In genomic region chr2:237617305-237617982, GRCh38 we compare ENCODE assay signal across 13 cellular contexts. TPM values are rescaled to one million over a fixed set of nuclear protein-coding genes. Genes with fewer than 3 reads are reported as not detected.
DNase-seq lines count a peak whose midpoint lies in the region; ATAC-seq, FAIRE-seq and TF ChIP-seq lines count a peak whose summit lies in the region.
"Had no signal": no experiment of that assay in that cellular context is flagged by ENCODE, and none has a peak within 500 bp of the region (broad histone marks: within the 10 kb centered on the region; RNA-seq: fewer than 3 reads in every experiment).

No MANE protein-coding gene starts in this region.

- H2AFZ ChIP-seq in SK-N-SH (ENCODE audit: low read depth), result peak overlapping the region; percentile 25

- H3K27me3 Mint-ChIP-seq in activated B cell treated with CpG ODN at 0.5 μM for 24 hours, result peaks cover 13% of the 10 kb centered on the region

- TF ChIP-seq POLR2A in right lobe of liver (IDR thresholded peaks at IDR 0.05), result no peak

- no peaks in the 10 kb centered on the region for H4K20me1 ChIP-seq in SK-N-SH (ENCODE audit: insufficient read depth)

- H3K9me2 ChIP-seq in SK-N-SH, result no peaks in the 10 kb centered on the region

- POLR2A ChIA-PET in SK-N-SH (lab: Yijun Ruan, JAX) (no interaction called here), activated B cell treated with CpG ODN at 0.5 μM for 24 hours (lab: Charles Lee) (no interaction called here)

- peaks cover 20% of the 10 kb centered on the region for H3K4me1 Mint-ChIP-seq in activated B cell treated with CpG ODN at 0.5 μM for 24 hours

- TF ChIP-seq CTCF in SK-N-SH (IDR thresholded peaks at IDR 0.05), result no peak
- no peak for TF ChIP-seq CTCF in activated B cell treated with CpG ODN at 0.5 μM for 24 hours (IDR thresholded peaks at IDR 0.05)
- TF ChIP-seq CTCF in lower lobe of right lung (IDR thresholded peaks at IDR 0.05), result no peak
- TF ChIP-seq CTCF in right lobe of liver (IDR thresholded peaks at IDR 0.05), result no peak
- TF ChIP-seq CTCF in foreskin fibroblast (IDR thresholded peaks at IDR 0.05; ENCODE audit: low read depth, low read length), result no peak
- no peak for TF ChIP-seq CTCF in pancreas (IDR thresholded peaks at IDR 0.05)

- 60% methylated on average over 10 of the region's 10 CpGs for WGBS in SK-N-SH (ENCODE audit: low lambda C conversion rate)
- 44% methylated on average over 9 of the region's 10 CpGs for WGBS in right lobe of liver (ENCODE audit: insufficient coverage, low coverage, low lambda C conversion rate, missing lambda C conversion rate)
- 66 to 76% methylated on average over 10 of the region's 10 CpGs for WGBS in pancreas, 2 donors

- ATAC-seq in SK-N-SH treated with all-trans-retinoic acid at 6 μM for 48 hours, result no peak
- no peak for ATAC-seq in activated B cell treated with CpG ODN at 0.5 μM for 24 hours (ENCODE audit: low read depth)
- ATAC-seq in lower lobe of right lung, result no peak
- ATAC-seq in right lobe of liver, result no peak
- ATAC-seq in pancreas, result no peak
- ATAC-seq: A549 had no signal

- no peak; a peak in 1 of 4 replicates for TF ChIP-seq EP300 in SK-N-SH (IDR thresholded peaks at IDR 0.05; ENCODE audit: borderline replicate concordance in 1 of 2, low read depth in 1 of 2, low read length in 1 of 2)

- peaks cover 40% of the 10 kb centered on the region for H3F3A ChIP-seq in SK-N-SH (replicated peaks; ENCODE audit: insufficient read depth)

- H3K27me3 ChIP-seq in SK-N-SH (ENCODE audit: insufficient read depth) (no peaks in the 10 kb centered on the region), lower lobe of right lung (ENCODE audit: low read depth) (no peaks in the 10 kb centered on the region), right lobe of liver (no peaks in the 10 kb centered on the region), pancreas (no peaks in the 10 kb centered on the region)

- H3K36me3 Mint-ChIP-seq in activated B cell treated with CpG ODN at 0.5 μM for 24 hours (ENCODE audit: low read depth), result no peaks in the 10 kb centered on the region

- intact Hi-C loops in activated B cell treated with CpG ODN at 0.5 μM for 24 hours (cut with micrococcal nuclease) (no loop called here), lower lobe of right lung (cut with DNase I) (no loop called here), right lobe of liver (cut with DNase I) (no loop called here), pancreas (cut with DNase I) (no loop called here)

- no peaks in the 10 kb centered on the region for H3K79me2 ChIP-seq in SK-N-SH (ENCODE audit: insufficient read depth)

- H3K4me3 Mint-ChIP-seq in activated B cell treated with CpG ODN at 0.5 μM for 24 hours, result peak overlapping the region; percentile 56
- H3K4me3 Mint-ChIP-seq: nephron progenitor cell had no signal

- no peak for TF ChIP-seq RAD21 in SK-N-SH (IDR thresholded peaks at IDR 0.05; ENCODE audit: low read length)

- peak overlapping the region; percentile 59 for H3K4me2 ChIP-seq in SK-N-SH
- H3K4me2 ChIP-seq: A549 had no signal

- H3K4me1 ChIP-seq in SK-N-SH (ENCODE audit: control insufficient read depth in 1 of 2, insufficient read depth in 2 of 2, low read depth in 1 of 2, low read length in 1 of 2) (peaks cover 20 to 41% of the 10 kb centered on the region in 2 experiments), lower lobe of right lung (peaks cover 53% of the 10 kb centered on the region), right lobe of liver (no peaks in the 10 kb centered on the region), pancreas (no peaks in the 10 kb centered on the region)

- peak overlapping the region; percentile 63; the same call in 1 of the 2 replicates for H3K9ac ChIP-seq in SK-N-SH

- FAIRE-seq in pancreas (lab: Jason Lieb, UNC), result no peak
- FAIRE-seq: A549, colon had no signal

- DNase-seq in SK-N-SH, result no peak
- no peak for DNase-seq in activated B cell treated with CpG ODN at 0.5 μM for 24 hours
- no peak for DNase-seq in lower lobe of right lung
- DNase-seq in right lobe of liver, result no peak
- no peak for DNase-seq in foreskin fibroblast
- no peak for DNase-seq in pancreas
- DNase-seq: GF-D8, NCI-H2081 treated with DMSO at 0.1 percent for 48 hours, nephron progenitor cell had no signal

- H3K4me3 ChIP-seq in SK-N-SH (ENCODE audit: low read depth in 2 of 2, low read length in 1 of 2) (no peak overlapping the region), lower lobe of right lung (no peak overlapping the region), right lobe of liver (no peak overlapping the region), foreskin fibroblast (ENCODE audit: low read depth in 1 of 2, low read length in 2 of 2) (peak overlapping the region in 1 of 2 donors; percentile 10), pancreas (no peak overlapping the region)
- H3K4me3 ChIP-seq: A549 had no signal

- H3K27ac ChIP-seq in SK-N-SH (ENCODE audit: low read depth in 2 of 2, low read length in 1 of 2) (peak overlapping the region; percentile 84 to 96), lower lobe of right lung (peak overlapping the region; percentile 81), temporal lobe (ENCODE audit: low read depth, low read length) (peak overlapping the region; percentile 77), right lobe of liver (no peak overlapping the region), pancreas (no peak overlapping the region)
- H3K27ac ChIP-seq: A549 had no signal

- CTCF ChIA-PET in SK-N-SH (lab: Yijun Ruan, JAX), result no interaction called here
- CTCF ChIA-PET in activated B cell treated with CpG ODN at 0.5 μM for 24 hours (lab: Charles Lee), result no interaction called here

- H3K9me3 ChIP-seq in SK-N-SH (no peaks in the 10 kb centered on the region), lower lobe of right lung (no peaks in the 10 kb centered on the region), right lobe of liver (no peaks in the 10 kb centered on the region), pancreas (no peaks in the 10 kb centered on the region)
- H3K9me3 ChIP-seq: A549 had no signal

- no peak overlapping the region for H3K27ac Mint-ChIP-seq in activated B cell treated with CpG ODN at 0.5 μM for 24 hours
- H3K27ac Mint-ChIP-seq: nephron progenitor cell had no signal

- H3K36me3 ChIP-seq in SK-N-SH (replicated peaks in 1 of 2; ENCODE audit: control insufficient read depth in 1 of 2, insufficient read depth in 2 of 2, low read length in 1 of 2), result no peaks in the 10 kb centered on the region
- no peaks in the 10 kb centered on the region for H3K36me3 ChIP-seq in lower lobe of right lung
- no peaks in the 10 kb centered on the region for H3K36me3 ChIP-seq in right lobe of liver
- no peaks in the 10 kb centered on the region for H3K36me3 ChIP-seq in pancreas

- H3K9me3 Mint-ChIP-seq in activated B cell treated with CpG ODN at 0.5 μM for 24 hours, result no peaks in the 10 kb centered on the region

TF ChIP-seq in SK-N-SH, 30 proteins besides CTCF, POLR2A, EP300 and RAD21 (continues in another document):
- TF ChIP-seq SIN3A (IDR thresholded peaks at IDR 0.05; ENCODE audit: borderline replicate concordance, low read depth, low read length) (0 out of 2 replicates have a peak, but pooled peaks have one; percentile 6), PBX3 (IDR thresholded peaks at IDR 0.05) (peak; percentile 51), FOSL2 (IDR thresholded peaks at IDR 0.05; ENCODE audit: borderline replicate concordance, low read depth) (0 out of 2 replicates have a peak, but pooled peaks have one; percentile 1)

TF ChIP-seq in SK-N-SH treated with all-trans-retinoic acid at 6 μM for 48 hours, 23 proteins besides CTCF, POLR2A, EP300 and RAD21 (continues in another document):
- no peak for TF ChIP-seq ARNTL (CRISPR knock-in tag; IDR thresholded peaks at IDR 0.05; ENCODE audit: borderline replicate concordance, low read depth)
- TF ChIP-seq ZC3H10 (CRISPR knock-in tag; IDR thresholded peaks at IDR 0.05), result no peak
- TF ChIP-seq CSRNP3 (CRISPR knock-in tag; IDR thresholded peaks at IDR 0.05), result no peak

RNA-seq across cellular contexts. Expression of gene LRRFIP1, which starts 9.9 kb away (rescaled TPM):
- 47.3 and 60.9 TPM in 2 replicates for polyA plus RNA-seq in SK-N-SH (2012; rRNA removed)
- polyA plus RNA-seq in SK-N-SH (2012; cell fraction: cytosol; rRNA removed), result 62.7 and 74.9 TPM in 2 replicates
- 51.7 and 73.1 TPM in 2 replicates for polyA plus RNA-seq in SK-N-SH (2012; cell fraction: nucleus; rRNA removed)
- 114 and 134 TPM in 2 replicates for total RNA-seq in activated B cell treated with CpG ODN at 0.5 μM for 24 hours
- 180 TPM for total RNA-seq in lower lobe of right lung
- 25.3 TPM for total RNA-seq in temporal lobe
- 10 to 100 TPM; 29.4 to 56.3 (median 49.7) TPM for total RNA-seq in right lobe of liver
- 10 to 100 TPM; 18.4 to 55.0 (median 33.4) TPM for total RNA-seq in pancreas
- polyA plus RNA-seq in pancreas, result 10 to 100 TPM; 22.3 to 33.7 TPM

RNA-seq across cellular contexts. Expression of gene RAB17, which starts 26.9 kb away (rescaled TPM):
- polyA plus RNA-seq in SK-N-SH (2012; rRNA removed) (0.10 and 0.19 TPM in 2 replicates), pancreas (100 to 1,000 TPM in 1 of 2 donors, 10 to 100 TPM in 1; 97.9 to 130 TPM)
- polyA plus RNA-seq in SK-N-SH (2012; cell fraction: cytosol; rRNA removed), result 0.06 and 0.18 TPM in 2 replicates
- polyA plus RNA-seq in SK-N-SH (2012; cell fraction: nucleus; rRNA removed), result 0.75 and 1.1 TPM in 2 replicates
- total RNA-seq in activated B cell treated with CpG ODN at 0.5 μM for 24 hours (not detected in 2 replicates), lower lobe of right lung (60.1 TPM), temporal lobe (not detected), right lobe of liver (100 to 1,000 TPM in 2 of 6 experiments, 10 to 100 TPM in 4; 57.5 to 129 (median 77.9) TPM), pancreas (10 to 100 TPM; 19.2 to 40.5 (median 28.2) TPM)

RNA-seq across cellular contexts. Expression of gene PRLH, which starts 51.1 kb away (rescaled TPM):
- polyA plus RNA-seq in SK-N-SH (2012; rRNA removed) (not detected in 2 replicates), pancreas (not detected)
- polyA plus RNA-seq in SK-N-SH (2012; cell fraction: cytosol; rRNA removed), result not detected in 2 replicates
- not detected in 2 replicates for polyA plus RNA-seq in SK-N-SH (2012; cell fraction: nucleus; rRNA removed)
- total RNA-seq in activated B cell treated with CpG ODN at 0.5 μM for 24 hours (not detected in 2 replicates), lower lobe of right lung (not detected), temporal lobe (not detected), right lobe of liver (not detected), pancreas (not detected)
- polyA plus RNA-seq: A549 had no signal

Comparison
In these comparisons a context has a peak if more than half of its experiments do, and no peak if none do; other contexts are left out.
1. H3K27ac ChIP-seq: peak in SK-N-SH (2 of 2), lower lobe of right lung (single experiment) and temporal lobe (single experiment); none in right lobe of liver (0 of 3) and pancreas (0 of 4).
2. RNA of gene RAB17, which starts 26.9 kb away (total RNA-seq): 57.5 to 129 TPM in right lobe of liver, 60.1 TPM in lower lobe of right lung (single experiment) and 19.2 to 40.5 TPM in pancreas; not detected in activated B cell treated with CpG ODN at 0.5 μM for 24 hours and not detected in temporal lobe (single experiment); every median in the first group is over 10 times any median in the second.